ENCODE assay signal across 8 cellular contexts in the genomic region with DNA sequence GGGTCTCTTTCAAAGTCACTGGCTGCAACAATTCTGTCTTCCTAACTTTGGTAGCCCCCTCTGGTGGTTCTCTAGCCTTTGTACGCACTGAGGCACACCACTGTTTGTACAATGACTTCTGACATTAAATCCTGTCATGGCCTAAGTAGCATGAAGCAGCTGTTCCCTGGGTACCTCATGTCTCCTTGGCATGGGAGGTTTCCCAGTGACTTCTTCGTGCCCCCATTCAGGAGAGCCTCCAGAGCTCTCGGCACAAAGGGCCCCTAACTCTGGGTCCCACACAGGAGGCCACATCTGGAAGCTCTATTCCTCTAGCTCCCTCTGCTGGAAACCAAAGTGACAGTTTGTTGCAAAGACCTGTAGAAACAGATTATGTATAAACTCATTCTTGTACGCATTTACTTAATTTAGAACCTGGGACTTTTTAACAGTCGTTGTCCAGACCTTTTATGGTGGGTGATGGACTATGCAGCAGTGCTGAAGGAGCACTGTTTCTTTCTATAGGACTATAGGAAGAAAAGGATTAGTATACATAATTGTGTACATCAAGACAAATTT. TPM values are rescaled to one million over a fixed set of nuclear protein-coding genes. Genes with fewer than 3 reads are reported as not detected.
DNase-seq lines count a peak whose midpoint lies in the region; ATAC-seq, FAIRE-seq and TF ChIP-seq lines count a peak whose summit lies in the region.

No MANE protein-coding gene starts in this region.

- H3K27me3 ChIP-seq in A673 (replicated peaks; ENCODE audit: insufficient read depth, low read depth, low read length, poor library complexity) (no peaks in the 10 kb centered on the region), ascending aorta (no peaks in the 10 kb centered on the region), smooth muscle cell (ENCODE audit: low read depth) (no peaks in the 10 kb centered on the region)

- H3K27ac ChIP-seq in A673 (ENCODE audit: low read depth, low read length, poor library complexity, severe bottlenecking) (no peak overlapping the region), RWPE1 (no peak overlapping the region), ascending aorta (no peak overlapping the region), smooth muscle cell (ENCODE audit: low read depth) (no peak overlapping the region)

- H3K36me3 ChIP-seq in A673 (ENCODE audit: insufficient read depth, low read length, poor library complexity, severe bottlenecking) (no peaks in the 10 kb centered on the region), ascending aorta (peaks cover 20 to 28% of the 10 kb centered on the region in 2 donors), smooth muscle cell (ENCODE audit: low read depth) (no peaks in the 10 kb centered on the region)

- no peak for TF ChIP-seq POLR2A in GM12891 (IDR thresholded peaks at IDR 0.05; ENCODE audit: low read depth, low read length)

- H3K4me1 ChIP-seq in A673 (ENCODE audit: insufficient read depth, low read length, poor library complexity, severe bottlenecking) = no peaks in the 10 kb centered on the region
- no peaks in the 10 kb centered on the region for H3K4me1 ChIP-seq in ascending aorta
- H3K4me1 ChIP-seq in smooth muscle cell (ENCODE audit: low read depth) = no peaks in the 10 kb centered on the region

- H2AFZ ChIP-seq in smooth muscle cell (ENCODE audit: low read depth) = peak overlapping the region; percentile 19

- POLR2A ChIA-PET in A673 (lab: Charles Lee; ENCODE audit: low non-redundant PET) = no interaction called here
- POLR2A ChIA-PET in RWPE1 (lab: Yijun Ruan, JAX; ENCODE audit: low non-redundant PET) = no interaction called here

- TF ChIP-seq CTCF in A673 (conservative IDR thresholded peaks at IDR 0.05; ENCODE audit: low read depth, low read length) (peak; percentile 98), RWPE1 (conservative IDR thresholded peaks at IDR 0.05; ENCODE audit: low read depth) (peak; percentile 69), ascending aorta (IDR thresholded peaks at IDR 0.05) (peak; percentile 23 to 61 (median 35)), smooth muscle cell (IDR thresholded peaks at IDR 0.05; ENCODE audit: borderline replicate concordance, insufficient read depth, poor library complexity, severe bottlenecking) (peak; percentile 74)

- H3K9me3 ChIP-seq in A673 (ENCODE audit: low read depth, low read length, poor library complexity, severe bottlenecking) = no peaks in the 10 kb centered on the region
- no peaks in the 10 kb centered on the region for H3K9me3 ChIP-seq in ascending aorta
- no peaks in the 10 kb centered on the region for H3K9me3 ChIP-seq in smooth muscle cell (replicated peaks; ENCODE audit: low read depth)

- ATAC-seq in HG02588 (IDR thresholded peaks at IDR 0.05; ENCODE audit: unreplicated experiment) = peak; percentile 85

- no peak overlapping the region for H3K9ac ChIP-seq in smooth muscle cell (ENCODE audit: low read depth)

- CTCF ChIA-PET in A673 (lab: Charles Lee) (interaction anchor here (0.6 to 1.7 kb wide), 9 partner anchors 13 to 510 kb away, joined by 3 to 28 read pairs (median 4); a partner anchor contains a TSS), RWPE1 (lab: Yijun Ruan, JAX) (interaction anchor here (0.5 to 1.5 kb wide), 14 partner anchors 9 to 511 kb away, joined by 3 to 6 read pairs (median 3); no protein-coding TSS in a partner anchor)

- intact Hi-C loops in A673 (cut with micrococcal nuclease; ENCODE audit: unreplicated experiment) (loop anchor here (1.0 to 5.0 kb wide), 4 partner anchors 184 to 1042 kb away; no protein-coding TSS in a partner anchor), ascending aorta (cut with DNase I) (no loop called here)

- no TSS peak for BruUV-seq in A673 (replicated peaks; lab: Mats Ljungman, UMichigan)

- 25% methylated on average over 5 of the region's 5 CpGs for WGBS in smooth muscle cell (ENCODE audit: low lambda C conversion rate)

- DNase-seq in A673 (ENCODE audit: low spot score) (peak; percentile 88), GM12891 (ENCODE audit: insufficient read length, low spot score) (peak; percentile 25), M059J (ENCODE audit: low read depth) (peak; percentile 68), RWPE1 (ENCODE audit: low spot score) (peak; percentile 42), ascending aorta (ENCODE audit: low spot score in 2 of 2) (no peak), hippocampal formation (lab: John Stamatoyannopoulos, UW) (peak; percentile 12 to 49), smooth muscle cell (lab: John Stamatoyannopoulos, UW; ENCODE audit: unreplicated experiment) (no peak)

- peaks cover 1% of the 10 kb centered on the region for H3F3A ChIP-seq in smooth muscle cell (ENCODE audit: low read depth)

- FAIRE-seq in GM12891 (lab: Jason Lieb, UNC) = peak; percentile 87

- H3K4me3 ChIP-seq in A673 (ENCODE audit: low read depth, low read length, poor library complexity, severe bottlenecking) = peak overlapping the region; percentile 7
- H3K4me3 ChIP-seq in ascending aorta = no peak overlapping the region
- H3K4me3 ChIP-seq in smooth muscle cell = no peak overlapping the region

- H3K4me2 ChIP-seq in smooth muscle cell = peak overlapping the region; percentile 65

- H4K20me1 ChIP-seq in smooth muscle cell (ENCODE audit: low read depth) = no peaks in the 10 kb centered on the region

- no peaks in the 10 kb centered on the region for H3K79me2 ChIP-seq in smooth muscle cell (ENCODE audit: low read depth)

TF ChIP-seq in GM12891, 5 proteins besides CTCF, POLR2A, EP300 and RAD21:
- TF ChIP-seq POLR2AphosphoS5 (IDR thresholded peaks at IDR 0.05; ENCODE audit: low read depth, low read length) (no peak), PAX5 (IDR thresholded peaks at IDR 0.05; ENCODE audit: insufficient read depth, low read length, severe bottlenecking) (no peak), TAF1 (IDR thresholded peaks at IDR 0.05; ENCODE audit: low read depth, low read length) (no peak), SPI1 (IDR thresholded peaks at IDR 0.05; ENCODE audit: low read depth, low read length) (no peak), POU2F2 (IDR thresholded peaks at IDR 0.05; ENCODE audit: low read depth, low read length) (no peak)

RNA-seq across cellular contexts. Expression of a gene that starts 13.4 kb away (rescaled TPM):
- total RNA-seq in A673 (2021) (3.3 and 4.8 TPM in 2 replicates), ascending aorta (0.43 TPM), smooth muscle cell (11.2 and 16.2 TPM in 2 replicates)
- polyA plus RNA-seq in GM12891 (2012; ENCODE audit: low read depth, missing spikeins) = 1.2 TPM
- 1.1 and 1.9 TPM in 2 replicates for total RNA-seq in M059J (2014; rRNA removed; shearing (Covaris generic))
- 1.7 and 2.4 TPM in 2 replicates for polyA plus RNA-seq in smooth muscle cell

RNA-seq across cellular contexts. Expression of a gene that starts 13.6 kb away (rescaled TPM):
- 24.3 and 26.6 TPM in 2 replicates for total RNA-seq in A673 (2021)
- 10.7 TPM for polyA plus RNA-seq in GM12891 (2012; ENCODE audit: low read depth, missing spikeins)
- 10.8 and 25.2 TPM in 2 replicates for total RNA-seq in M059J (2014; rRNA removed; shearing (Covaris generic))
- total RNA-seq in ascending aorta = 0.96 TPM
- 33.4 and 40.1 TPM in 2 replicates for total RNA-seq in smooth muscle cell
- 17.2 and 18.3 TPM in 2 replicates for polyA plus RNA-seq in smooth muscle cell

Comparison
In these comparisons a context has a peak if more than half of its experiments do, and no peak if none do; other contexts are left out.
1. DNase-seq: peak in A673 (single experiment), GM12891 (single experiment), M059J (single experiment), RWPE1 (single experiment) and hippocampal formation (2 of 2); none in ascending aorta (0 of 2) and smooth muscle cell (single experiment).
2. CTCF ChIP-seq: peak in every context shown above with its lines; median percentile 98 in A673; 74 in smooth muscle cell; 69 in RWPE1; 35 in ascending aorta.